8 cellular contexts compared by ENCODE assay signal in genomic region chr11:110077866-110078325, GRCh38. TPM values are rescaled to one million over a fixed set of nuclear protein-coding genes. Genes with fewer than 3 reads are reported as not detected.
DNase-seq lines count a peak whose midpoint lies in the region; ATAC-seq lines count a peak whose summit lies in the region.

No MANE protein-coding gene starts in this region.

- peak overlapping the region; percentile 92 for H3K27ac Mint-ChIP-seq in activated T-helper 17 cell treated with anti-CD3 and anti-CD28 coated beads, Interleukin-2, amount 50 U/mL, for 72 hours
- H3K27ac Mint-ChIP-seq in naive thymus-derived CD4-positive, alpha-beta T cell: peak overlapping the region in 1 of 9 donors; percentile 87

- CTCF ChIA-PET in naive thymus-derived CD4-positive, alpha-beta T cell (lab: Charles Lee): no interaction called here

- no peaks in the 10 kb centered on the region for H3K9me3 Mint-ChIP-seq in activated T-helper 17 cell treated with anti-CD3 and anti-CD28 coated beads, Interleukin-2, amount 50 U/mL, for 72 hours
- peaks cover 0 to 7% (median 0%) of the 10 kb centered on the region in 11 donors for H3K9me3 Mint-ChIP-seq in naive thymus-derived CD4-positive, alpha-beta T cell

- no peaks in the 10 kb centered on the region for H3K9me3 ChIP-seq in naive thymus-derived CD4-positive, alpha-beta T cell (ENCODE audit: control insufficient read depth in 2 of 3, low read length in 3 of 3)

- H3K27ac ChIP-seq in naive thymus-derived CD4-positive, alpha-beta T cell (ENCODE audit: low read depth, low read length): no peak overlapping the region

- POLR2A ChIA-PET in naive thymus-derived CD4-positive, alpha-beta T cell (lab: Charles Lee): no interaction called here

- peak; percentile 94 for ATAC-seq in GM19351 (IDR thresholded peaks at IDR 0.05; ENCODE audit: unreplicated experiment)
- ATAC-seq in HG03159 (IDR thresholded peaks at IDR 0.05; ENCODE audit: unreplicated experiment): peak; percentile 92
- peak; percentile 85 for ATAC-seq in activated T-helper 17 cell treated with anti-CD3 and anti-CD28 coated beads, Interleukin-2, amount 50 U/mL, for 72 hours (replicated peaks)
- peak; percentile 34 for ATAC-seq in naive thymus-derived CD4-positive, alpha-beta T cell

- H3K36me3 ChIP-seq in naive thymus-derived CD4-positive, alpha-beta T cell (ENCODE audit: control insufficient read depth in 2 of 3, insufficient read depth in 3 of 3, low read length in 3 of 3): no peaks in the 10 kb centered on the region

- H3K27me3 ChIP-seq in naive thymus-derived CD4-positive, alpha-beta T cell (ENCODE audit: control insufficient read depth in 2 of 2, insufficient read depth in 2 of 2, low read length in 2 of 2): no peaks in the 10 kb centered on the region

- no peaks in the 10 kb centered on the region for H3K36me3 Mint-ChIP-seq in activated T-helper 17 cell treated with anti-CD3 and anti-CD28 coated beads, Interleukin-2, amount 50 U/mL, for 72 hours (ENCODE audit: low read depth)
- peaks cover 0 to 4% (median 0%) of the 10 kb centered on the region in 5 donors for H3K36me3 Mint-ChIP-seq in naive thymus-derived CD4-positive, alpha-beta T cell

- no peaks in the 10 kb centered on the region for H3K4me1 ChIP-seq in naive thymus-derived CD4-positive, alpha-beta T cell (ENCODE audit: control insufficient read depth in 2 of 2, insufficient read depth in 2 of 2, low read length in 2 of 2)

- H3K27me3 Mint-ChIP-seq in activated T-helper 17 cell treated with anti-CD3 and anti-CD28 coated beads, Interleukin-2, amount 50 U/mL, for 72 hours: peaks cover 17% of the 10 kb centered on the region
- H3K27me3 Mint-ChIP-seq in naive thymus-derived CD4-positive, alpha-beta T cell: peaks cover 4 to 29% (median 9%) of the 10 kb centered on the region in 5 donors

- H3K4me3 ChIP-seq in naive thymus-derived CD4-positive, alpha-beta T cell (ENCODE audit: low read length): no peak overlapping the region

- DNase-seq in COLO829 (ENCODE audit: low spot score) (peak; percentile 43), SHP77 (lab: John Stamatoyannopoulos, UW) (no peak), NCI-H1092 (lab: John Stamatoyannopoulos, UW) (no peak), NCI-H2029 treated with DMSO at 0.1 percent for 48 hours (lab: John Stamatoyannopoulos, UW) (no peak)
- peak in 1 of 9 donors; percentile 28 for DNase-seq in naive thymus-derived CD4-positive, alpha-beta T cell

- H3K4me1 Mint-ChIP-seq in activated T-helper 17 cell treated with anti-CD3 and anti-CD28 coated beads, Interleukin-2, amount 50 U/mL, for 72 hours: no peaks in the 10 kb centered on the region
- H3K4me1 Mint-ChIP-seq in naive thymus-derived CD4-positive, alpha-beta T cell: peaks cover 0 to 25% (median 0%) of the 10 kb centered on the region in 7 donors

- intact Hi-C loops in naive thymus-derived CD4-positive, alpha-beta T cell (cut with micrococcal nuclease): loop anchor here in 1 of 2 donors (1.0 kb wide), 1 partner anchor 14 kb away; no protein-coding TSS in a partner anchor

- H3K4me3 Mint-ChIP-seq in activated T-helper 17 cell treated with anti-CD3 and anti-CD28 coated beads, Interleukin-2, amount 50 U/mL, for 72 hours: peak overlapping the region; percentile 72
- H3K4me3 Mint-ChIP-seq in naive thymus-derived CD4-positive, alpha-beta T cell: peak overlapping the region in 1 of 10 donors; percentile 58

RNA-seq across cellular contexts. Expression of gene ZC3H12C, which starts 15.3 kb away (rescaled TPM):
- total RNA-seq in activated T-helper 17 cell treated with anti-CD3 and anti-CD28 coated beads, Interleukin-2, amount 50 U/mL, for 72 hours: 1 to 10 TPM; 2.9 to 5.8 TPM
- total RNA-seq in naive thymus-derived CD4-positive, alpha-beta T cell: 1 to 10 TPM in 2 of 5 experiments, under 1 TPM in 3; 0.19 to 2.5 (median 0.35) TPM
- not detected for polyA plus RNA-seq in naive thymus-derived CD4-positive, alpha-beta T cell

Comparison
In these comparisons a context has a peak if more than half of its experiments do, and no peak if none do; other contexts are left out.
1. ATAC-seq: peak in every context shown above with its lines; median percentile 94 in GM19351; 92 in HG03159; 85 in activated T-helper 17 cell treated with anti-CD3 and anti-CD28 coated beads, Interleukin-2, amount 50 U/mL, for 72 hours; 34 in naive thymus-derived CD4-positive, alpha-beta T cell.